In the genomic region with DNA sequence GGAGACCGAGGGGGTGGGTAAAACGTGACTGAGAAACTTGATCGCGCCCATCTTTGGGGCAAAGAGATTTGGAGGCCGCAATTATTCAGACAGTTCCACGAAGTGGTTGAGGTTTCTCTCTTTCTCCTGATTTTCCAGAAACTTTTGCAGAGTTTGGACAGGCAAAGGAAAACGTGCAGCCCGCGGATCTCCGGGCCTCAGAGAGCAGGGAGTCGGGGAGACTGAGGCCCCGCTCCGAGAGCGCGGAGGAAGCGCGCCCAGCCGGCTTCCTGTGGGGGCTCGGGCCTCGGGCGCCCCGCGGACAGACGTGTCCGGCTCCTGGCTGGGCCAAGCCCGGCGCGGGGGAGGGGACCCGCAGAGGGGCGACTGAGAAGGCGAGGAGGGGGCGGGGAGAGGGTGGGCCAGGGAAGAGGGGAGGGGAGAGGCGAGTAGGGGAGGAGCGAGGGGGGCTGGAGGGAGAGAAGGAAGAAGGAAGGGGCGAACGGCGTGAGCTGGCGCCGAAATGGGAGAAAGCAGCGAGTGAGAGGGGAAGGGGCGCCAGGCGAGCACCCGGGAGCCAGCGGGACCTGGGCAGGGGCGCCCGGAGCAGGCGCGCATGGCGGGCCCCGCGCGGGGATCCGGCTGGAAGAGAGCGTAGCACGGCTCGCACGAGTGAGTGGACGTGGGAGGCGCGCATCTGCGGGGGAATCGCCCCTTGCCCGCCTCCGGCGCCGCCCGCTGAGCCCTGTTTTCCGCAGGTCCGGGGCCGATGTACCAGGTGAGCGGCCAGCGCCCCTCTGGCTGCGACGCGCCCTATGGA, we compare ENCODE assay signal across 10 cellular contexts.
DNase-seq lines count a peak whose midpoint lies in the region; ATAC-seq lines count a peak whose summit lies in the region.
"Had no signal": no experiment of that assay in that cellular context is flagged by ENCODE, and none has a peak within 500 bp of the region (broad histone marks: within the 10 kb centered on the region; RNA-seq: fewer than 3 reads in every experiment).

MDFI (plus strand) TSS at position 467 of the 799 bp plus-strand sequence; CDS start at position 749, 282 bp downstream.

- no peak within 1 kb of the TSS; the same call in 1 of the 2 replicates for H3K9ac ChIP-seq in HUES48 (ENCODE audit: low read depth, low read length)
- H3K9ac ChIP-seq in iPS-18a (ENCODE audit: low read length) = peak within 1 kb of the TSS; percentile 35

- H3K4me3 ChIP-seq in HUES48 (ENCODE audit: low read depth, low read length) (peak within 1 kb of the TSS; percentile 82), iPS-18a (ENCODE audit: low read length) (peak within 1 kb of the TSS; percentile 81), skeletal muscle cell (ENCODE audit: low read depth, low read length) (peak within 1 kb of the TSS; percentile 59)

- peaks cover 5% of the 10 kb centered on the region for H3K4me1 Mint-ChIP-seq in activated naive CD8-positive, alpha-beta T cell treated with anti-CD3 and anti-CD28 coated beads, Interleukin-2, amount 50 U/mL, for 24 hours

- peak within 1 kb of the TSS; percentile 37 for H3K27ac ChIP-seq in HUES48 (ENCODE audit: low read depth, low read length)
- no peak within 1 kb of the TSS for H3K27ac ChIP-seq in iPS-18a (ENCODE audit: low read length)

- no peak for ATAC-seq in activated naive CD8-positive, alpha-beta T cell treated with anti-CD3 and anti-CD28 coated beads, Interleukin-2, amount 50 U/mL, for 24 hours

- H3K27me3 ChIP-seq in HUES48 (ENCODE audit: control insufficient read depth, insufficient read depth, low read length) (peaks cover 83% of the 10 kb centered on the region), iPS-18a (ENCODE audit: control insufficient read depth, insufficient read depth, low read length) (peaks cover 86% of the 10 kb centered on the region)

- H3K27ac Mint-ChIP-seq in activated naive CD8-positive, alpha-beta T cell treated with anti-CD3 and anti-CD28 coated beads, Interleukin-2, amount 50 U/mL, for 24 hours = no peak within 1 kb of the TSS

- peaks cover 22% of the 10 kb centered on the region for H3K4me1 ChIP-seq in HUES48 (ENCODE audit: control insufficient read depth, insufficient read depth, low read length)
- peaks cover 14% of the 10 kb centered on the region for H3K4me1 ChIP-seq in iPS-18a (ENCODE audit: control insufficient read depth, low read depth, low read length)

- H3K4me3 Mint-ChIP-seq in activated naive CD8-positive, alpha-beta T cell treated with anti-CD3 and anti-CD28 coated beads, Interleukin-2, amount 50 U/mL, for 24 hours = peak within 1 kb of the TSS; percentile 59

- no peaks in the 10 kb centered on the region for H3K9me3 Mint-ChIP-seq in activated naive CD8-positive, alpha-beta T cell treated with anti-CD3 and anti-CD28 coated beads, Interleukin-2, amount 50 U/mL, for 24 hours

- no peaks in the 10 kb centered on the region for H3K9me3 ChIP-seq in HUES48 (ENCODE audit: control insufficient read depth, insufficient read depth, low read length)
- no peaks in the 10 kb centered on the region for H3K9me3 ChIP-seq in iPS-18a (ENCODE audit: control insufficient read depth, low read depth, low read length)

- no peak for DNase-seq in activated naive CD8-positive, alpha-beta T cell treated with anti-CD3 and anti-CD28 coated beads, Interleukin-2, amount 50 U/mL, for 24 hours
- DNase-seq in skeletal muscle cell (ENCODE audit: low read depth) (no peak), OCI-M2 (lab: John Stamatoyannopoulos, UW; ENCODE audit: unreplicated experiment) (no peak), NCI-H1436 treated with DMSO at 0.1 percent for 48 hours (lab: John Stamatoyannopoulos, UW) (no peak), AML-193 (lab: John Stamatoyannopoulos, UW) (no peak)
- no peak for DNase-seq in activated CD4-positive, alpha-beta T cell treated with anti-CD3 and anti-CD28 coated beads for 48 hours
- DNase-seq: activated CD8-positive, alpha-beta memory T cell treated with anti-CD3 and anti-CD28 coated beads for 24 hours; stimulated activated CD4-positive, alpha-beta T cell treated with anti-CD3 and anti-CD28 coated beads, Interleukin-1b, Interleukin-23, amount 100 ng/mL, for 48 hours had no signal

- H3K36me3 Mint-ChIP-seq in activated naive CD8-positive, alpha-beta T cell treated with anti-CD3 and anti-CD28 coated beads, Interleukin-2, amount 50 U/mL, for 24 hours (ENCODE audit: low read depth) = no peaks in the 10 kb centered on the region

- H3K36me3 ChIP-seq in HUES48 (ENCODE audit: control insufficient read depth, insufficient read depth, low read length) = no peaks in the 10 kb centered on the region
- no peaks in the 10 kb centered on the region for H3K36me3 ChIP-seq in iPS-18a (ENCODE audit: control insufficient read depth, low read depth, low read length)

- peaks cover 52% of the 10 kb centered on the region for H3K27me3 Mint-ChIP-seq in activated naive CD8-positive, alpha-beta T cell treated with anti-CD3 and anti-CD28 coated beads, Interleukin-2, amount 50 U/mL, for 24 hours
